ENCODE assay signal across 33 cellular contexts in the genomic region with DNA sequence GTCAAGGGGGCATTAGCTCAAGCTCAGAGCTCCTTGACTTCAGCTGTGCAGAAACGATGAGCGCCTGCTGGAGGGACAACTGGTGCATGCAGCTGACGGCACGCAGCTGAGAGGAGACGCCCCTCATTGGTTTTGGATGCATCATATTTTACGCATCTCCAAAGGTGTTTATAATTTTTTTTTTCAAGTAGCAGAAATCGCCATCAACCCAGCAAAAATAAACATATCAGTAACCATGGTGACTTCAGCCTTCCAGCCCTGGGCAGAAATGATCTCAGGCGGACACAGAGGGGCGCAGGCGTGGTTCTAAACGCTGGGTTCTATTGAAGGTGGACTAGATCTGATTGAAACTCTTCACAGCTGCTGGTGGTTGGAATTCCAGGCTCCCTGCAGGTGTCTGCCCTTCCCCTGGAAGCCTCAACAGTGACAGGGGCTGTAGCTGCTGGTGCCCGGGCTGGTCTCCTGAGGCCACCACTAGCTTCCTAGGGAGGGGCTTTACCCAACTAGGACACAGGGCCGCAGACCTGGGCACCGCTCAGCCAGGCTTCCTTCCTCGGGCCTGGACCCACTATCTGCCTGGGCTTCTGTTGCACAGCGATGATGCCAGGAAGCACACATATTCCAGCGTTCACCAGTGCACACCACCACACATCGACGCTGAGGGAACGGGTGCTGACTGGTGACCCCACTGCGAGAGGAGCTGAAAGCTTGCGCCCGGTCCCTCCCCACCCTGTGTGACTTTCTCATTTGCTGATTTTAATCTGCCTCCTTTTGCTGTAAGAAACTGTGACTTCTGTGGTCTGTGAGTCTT.
DNase-seq lines count a peak whose midpoint lies in the region; FAIRE-seq and TF ChIP-seq lines count a peak whose summit lies in the region.
"Had no signal": no experiment of that assay in that cellular context is flagged by ENCODE, and none has a peak within 500 bp of the region (broad histone marks: within the 10 kb centered on the region; RNA-seq: fewer than 3 reads in every experiment).

No MANE protein-coding gene starts in this region.

- no peak overlapping the region for H2AFZ ChIP-seq in H9 (ENCODE audit: low read length)

- no peaks in the 10 kb centered on the region for H3K79me1 ChIP-seq in H9 (ENCODE audit: insufficient read depth, low read depth, low read length, poor library complexity, severe bottlenecking)

- H3K36me3 Mint-ChIP-seq in H9 (ENCODE audit: insufficient read depth in 1 of 3, low read depth in 3 of 3): no peaks in the 10 kb centered on the region
- H3K36me3 Mint-ChIP-seq: activated naive CD8-positive, alpha-beta T cell; CD8-positive, alpha-beta T cell; mesothelial cell of epicardium had no signal

- no peak overlapping the region; the same call in 1 of the 2 replicates for H3K14ac ChIP-seq in H9 (ENCODE audit: insufficient read depth, low read length)

- H3K79me2 ChIP-seq in H9 (ENCODE audit: insufficient read depth, low read length): no peaks in the 10 kb centered on the region

- no peaks in the 10 kb centered on the region; the same call in none of the 2 replicates for H3K27me3 Mint-ChIP-seq in H9 (ENCODE audit: low read depth)
- H3K27me3 Mint-ChIP-seq: activated naive CD8-positive, alpha-beta T cell; central memory CD8-positive, alpha-beta T cell had no signal

- H3K9ac ChIP-seq in H9 (ENCODE audit: extremely low read depth, insufficient read length, low read length) (no peak overlapping the region), kidney (ENCODE audit: low read length in 2 of 2) (no peak overlapping the region)
- H3K9ac ChIP-seq: SK-N-SH had no signal

- H4K91ac ChIP-seq in H9 (ENCODE audit: insufficient read length, low read depth, low read length): no peak overlapping the region

- H3K4ac ChIP-seq in H9 (ENCODE audit: low read depth, low read length): no peak overlapping the region

- TF ChIP-seq CTCF in H9 (conservative IDR thresholded peaks at IDR 0.05): no peak
- no peak for TF ChIP-seq CTCF in kidney (IDR thresholded peaks at IDR 0.05; ENCODE audit: borderline replicate concordance, extremely low read depth, insufficient read depth)

- no peaks in the 10 kb centered on the region; a peak in 1 of 4 replicates for H3K4me1 Mint-ChIP-seq in H9

- intact Hi-C loops in kidney (cut with DNase I): no loop called here

- no peak for FAIRE-seq in kidney (lab: Jason Lieb, UNC)
- FAIRE-seq: endometrium, GM18507, urothelium cell line had no signal

- H3K56ac ChIP-seq in H9 (ENCODE audit: insufficient read length, low read depth, low read length): no peak overlapping the region

- no peaks in the 10 kb centered on the region for H3K23me2 ChIP-seq in H9 (ENCODE audit: insufficient read length, low read depth, low read length, poor library complexity, severe bottlenecking)

- no peak overlapping the region for H2BK12ac ChIP-seq in H9 (ENCODE audit: insufficient read length, low read depth, low read length)

- H3K36me3 ChIP-seq in kidney (ENCODE audit: control insufficient read depth in 1 of 2, insufficient read depth in 2 of 2, low read length in 2 of 2): no peaks in the 10 kb centered on the region
- H3K36me3 ChIP-seq: esophagus squamous epithelium had no signal

- DNase-seq in activated CD8-positive, alpha-beta memory T cell treated with anti-CD3 and anti-CD28 coated beads, Interleukin-2, amount 50 U/mL, for 48 hours: peak; percentile 38
- no peak for DNase-seq in activated CD8-positive, alpha-beta memory T cell treated with anti-CD3 and anti-CD28 coated beads, Interleukin-2, amount 50 U/mL, for 4 hours
- DNase-seq in H9: peak; percentile 20
- peak; percentile 53 for DNase-seq in kidney
- peak; percentile 18 for DNase-seq in stimulated activated CD8-positive, alpha-beta memory T cell treated with anti-CD3 and anti-CD28 coated beads, Interleukin-4, amount 100 ng/mL, for 48 hours
- DNase-seq in DMS 273 treated with DMSO at 0.1 percent for 48 hours (lab: John Stamatoyannopoulos, UW): no peak
- DNase-seq in cerebellum (ENCODE audit: low spot score): no peak
- DNase-seq in central memory CD4-positive, alpha-beta T cell: no peak
- DNase-seq: activated CD4-positive, alpha-beta T cell treated with anti-CD3 and anti-CD28 coated beads, Interleukin-2, amount 50 U/mL, for 48 hours; AML-193; aorta; CD8-positive, alpha-beta T cell; dermis blood vessel endothelial cell; EL; esophagus squamous epithelium; foreskin keratinocyte; GOT3; KG1; NCI-H1105; NCI-H187 treated with DMSO at 0.1 percent for 48 hours; NCI-H2171 treated with DMSO at 0.1 percent for 48 hours; NCI-H524 treated with DMSO at 0.1 percent for 48 hours; PC-3; SK-N-SH; stimulated activated naive CD8-positive, alpha-beta T cell treated with anti-CD3 and anti-CD28 coated beads, Interleukin-15, Interleukin-2, amounts not matched to agents 100 U/mL and 50 U/mL, for 24 hours; testis had no signal

- no peaks in the 10 kb centered on the region for H3K9me3 ChIP-seq in H9 (ENCODE audit: control insufficient read depth, low read depth, low read length)
- no peaks in the 10 kb centered on the region for H3K9me3 ChIP-seq in kidney (ENCODE audit: control insufficient read depth in 1 of 2, low read length in 2 of 2)
- H3K9me3 ChIP-seq: esophagus squamous epithelium, SK-N-SH, testis had no signal

- no peak overlapping the region for H2BK5ac ChIP-seq in H9 (ENCODE audit: insufficient read length, low read length)

- no peak overlapping the region for H3K23ac ChIP-seq in H9 (ENCODE audit: insufficient read length, low read depth, low read length)

- H3K4me3 ChIP-seq in kidney (ENCODE audit: low read length in 2 of 2): no peak overlapping the region
- H3K4me3 ChIP-seq: esophagus squamous epithelium, testis had no signal

- H3K9me3 Mint-ChIP-seq in H9: no peaks in the 10 kb centered on the region
- H3K9me3 Mint-ChIP-seq: activated T-helper 2 cell treated with anti-CD3 and anti-CD28 coated beads, Interferon-gamma antibody, Interleukin-2, Interleukin-4, amounts not matched to agents 10 μg/mL and 5 μg/mL and 100 μg/mL, durations not matched to agents 14 hours and 24 hours and 36 hours; CD8-positive, alpha-beta T cell; central memory CD8-positive, alpha-beta T cell; mesothelial cell of epicardium had no signal

- no peak overlapping the region for H3K4me3 Mint-ChIP-seq in H9
- H3K4me3 Mint-ChIP-seq: activated naive CD8-positive, alpha-beta T cell; CD8-positive, alpha-beta T cell; central memory CD8-positive, alpha-beta T cell; mesothelial cell of epicardium had no signal

- H4K5ac ChIP-seq in H9 (ENCODE audit: insufficient read length, low read depth, low read length): no peak overlapping the region

- no peak overlapping the region for H2BK15ac ChIP-seq in H9 (ENCODE audit: low read depth, low read length)

- no peak overlapping the region for H3K27ac ChIP-seq in H9 (ENCODE audit: insufficient read length, low read depth, low read length)
- H3K27ac ChIP-seq in kidney (ENCODE audit: low read depth in 2 of 2, low read length in 2 of 2): no peak overlapping the region
- H3K27ac ChIP-seq: esophagus squamous epithelium, foreskin keratinocyte, testis had no signal

- H2BK20ac ChIP-seq in H9 (ENCODE audit: low read depth, low read length, poor library complexity, severe bottlenecking): no peak overlapping the region

- no peak overlapping the region for H3K27ac Mint-ChIP-seq in H9
- H3K27ac Mint-ChIP-seq: activated naive CD8-positive, alpha-beta T cell; activated T-helper 2 cell treated with anti-CD3 and anti-CD28 coated beads, Interferon-gamma antibody, Interleukin-2, Interleukin-4, amounts not matched to agents 10 μg/mL and 5 μg/mL and 100 μg/mL, durations not matched to agents 14 hours and 24 hours and 36 hours; CD8-positive, alpha-beta T cell; mesothelial cell of epicardium had no signal

- no CpG with 5 or more reads among the region's 23 CpGs for WGBS in H9 (ENCODE audit: extremely low coverage, insufficient read length, low lambda C conversion rate)

- no peaks in the 10 kb centered on the region for H3K4me1 ChIP-seq in H9 (ENCODE audit: insufficient read depth, low read length)
- H3K4me1 ChIP-seq in kidney (ENCODE audit: control insufficient read depth in 1 of 2, insufficient read depth in 1 of 2, low read depth in 1 of 2, low read length in 2 of 2): peaks cover 4 to 8% of the 10 kb centered on the region in 2 donors
- H3K4me1 ChIP-seq: foreskin keratinocyte, testis had no signal

- H2AK5ac ChIP-seq in H9 (ENCODE audit: insufficient read length, low read length): no peak overlapping the region

- H3K27me3 ChIP-seq in H9 (ENCODE audit: insufficient read depth, low read length): no peaks in the 10 kb centered on the region
- H3K27me3 ChIP-seq: testis had no signal

- H3K4me2 ChIP-seq in H9 (ENCODE audit: insufficient read depth, insufficient read length, low read length): no peak overlapping the region
- H3K4me2 ChIP-seq: SK-N-SH had no signal

- H4K8ac ChIP-seq in H9 (replicated peaks; ENCODE audit: insufficient read length, low read depth, low read length): no peak overlapping the region

- H3K18ac ChIP-seq in H9 (ENCODE audit: insufficient read length, low read depth, low read length): no peak overlapping the region

- no peak overlapping the region for H2BK120ac ChIP-seq in H9 (ENCODE audit: low read depth, low read length, poor library complexity, severe bottlenecking)

- no peaks in the 10 kb centered on the region for H4K20me1 ChIP-seq in H9 (ENCODE audit: control insufficient read depth, insufficient read depth, insufficient read length)

- no peak overlapping the region for H3T11ph ChIP-seq in H9 (ENCODE audit: low read length)

Comparison
In these comparisons a context has a peak if more than half of its experiments do, and no peak if none do; other contexts are left out.
1. DNase-seq: peak in activated CD8-positive, alpha-beta memory T cell treated with anti-CD3 and anti-CD28 coated beads, Interleukin-2, amount 50 U/mL, for 48 hours (single experiment), H9 (single experiment), kidney (single experiment) and stimulated activated CD8-positive, alpha-beta memory T cell treated with anti-CD3 and anti-CD28 coated beads, Interleukin-4, amount 100 ng/mL, for 48 hours (single experiment); none in activated CD8-positive, alpha-beta memory T cell treated with anti-CD3 and anti-CD28 coated beads, Interleukin-2, amount 50 U/mL, for 4 hours (single experiment), DMS 273 treated with DMSO at 0.1 percent for 48 hours (single experiment), cerebellum (single experiment) and central memory CD4-positive, alpha-beta T cell (single experiment).